Comparison of ENCODE assay signal across 22 cellular contexts in the genomic region with DNA sequence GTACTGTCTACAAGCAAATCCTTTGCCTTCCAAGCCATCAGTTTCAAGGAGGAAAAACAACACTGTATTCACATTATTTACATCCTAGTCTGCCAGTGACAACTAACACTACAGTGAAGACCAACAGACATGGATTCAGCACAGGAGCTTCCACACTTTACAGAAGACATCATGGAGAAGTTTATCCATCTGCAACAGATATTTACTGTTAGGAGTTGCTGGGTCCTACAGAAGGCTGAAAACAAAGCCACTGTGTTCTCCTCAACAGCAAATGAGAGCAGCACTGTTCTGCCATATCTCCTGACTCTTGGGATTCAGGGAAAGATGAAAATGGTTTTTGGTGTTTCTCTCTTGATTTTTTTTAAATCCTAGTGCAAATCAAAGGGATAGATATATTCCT. TPM values are rescaled to one million over a fixed set of nuclear protein-coding genes. Genes with fewer than 3 reads are reported as not detected.
"Had no signal": no experiment of that assay in that cellular context is flagged by ENCODE, and none has a peak within 500 bp of the region (broad histone marks: within the 10 kb centered on the region; RNA-seq: fewer than 3 reads in every experiment).

No MANE protein-coding gene starts in this region.

- H3K36me3 ChIP-seq: ovary had no signal

- H3K4me1 ChIP-seq: gastrocnemius medialis, heart left ventricle, left lung, psoas muscle had no signal

- DNase-seq: activated CD4-positive, alpha-beta T cell treated with anti-CD3 and anti-CD28 coated beads for 1 hour; activated gamma-delta T cell treated with Interleukin-2 at 50 U/mL for 16 hours; activated T-cell treated with anti-CD3 and anti-CD28 coated beads, Interleukin-2, amount 50 U/mL, for 1 hour; aorta; dermis blood vessel endothelial cell; effector memory CD4-positive, alpha-beta T cell; gastrocnemius medialis; heart left ventricle; left lung; natural killer cell; ovary; psoas muscle; right cardiac atrium; stimulated activated CD4-positive, alpha-beta T cell treated with anti-CD3 and anti-CD28 coated beads, Interleukin-12 subunit alpha, Interleukin-12 subunit beta, amount 100 ng/mL, for 4 hours; stimulated activated CD4-positive, alpha-beta T cell treated with anti-CD3 and anti-CD28 coated beads, Interleukin-4, amount 100 ng/mL, for 4 hours; testis; WERI-Rb-1 had no signal

- H3K27ac ChIP-seq: esophagus muscularis mucosa, gastrocnemius medialis, heart left ventricle, left lung, neutrophil, psoas muscle, WERI-Rb-1 had no signal

- ATAC-seq: gastrocnemius medialis, heart left ventricle, left lung, natural killer cell, psoas muscle, right cardiac atrium, SK-N-SH treated with all-trans-retinoic acid at 6 μM for 48 hours had no signal

- H3K4me3 ChIP-seq: esophagus muscularis mucosa, gastrocnemius medialis, heart left ventricle, left lung, lung, ovary, psoas muscle, testis had no signal

- H3K9me3 ChIP-seq: esophagus muscularis mucosa, gastrocnemius medialis, heart left ventricle, left lung, neutrophil, ovary, psoas muscle, testis had no signal

RNA-seq across cellular contexts. Expression of a gene that starts 42.4 kb away (rescaled TPM):
- total RNA-seq: T-helper 2 cell treated with Interferon-gamma antibody and Interleukin-4, amounts not matched to agents 100 ng/mL and 5 ng/mL, for 36 hours had no signal
